ENCODE assay signal across 1 cellular context in genomic region chr12:52019123-52019770, GRCh38.
TF ChIP-seq lines count a peak whose summit lies in the region.

No MANE protein-coding gene starts in this region.

TF ChIP-seq in K562, 482 proteins besides CTCF, POLR2A, EP300 and RAD21:
- TF ChIP-seq HDAC6 (IDR thresholded peaks at IDR 0.05; ENCODE audit: low read depth, low read length): no peak
- 0 out of 2 replicates have a peak, but pooled peaks have one; percentile 11 for TF ChIP-seq EGR1 (conservative IDR thresholded peaks at IDR 0.05)
